Comparison of ENCODE assay signal across 8 cellular contexts in the genomic region with DNA sequence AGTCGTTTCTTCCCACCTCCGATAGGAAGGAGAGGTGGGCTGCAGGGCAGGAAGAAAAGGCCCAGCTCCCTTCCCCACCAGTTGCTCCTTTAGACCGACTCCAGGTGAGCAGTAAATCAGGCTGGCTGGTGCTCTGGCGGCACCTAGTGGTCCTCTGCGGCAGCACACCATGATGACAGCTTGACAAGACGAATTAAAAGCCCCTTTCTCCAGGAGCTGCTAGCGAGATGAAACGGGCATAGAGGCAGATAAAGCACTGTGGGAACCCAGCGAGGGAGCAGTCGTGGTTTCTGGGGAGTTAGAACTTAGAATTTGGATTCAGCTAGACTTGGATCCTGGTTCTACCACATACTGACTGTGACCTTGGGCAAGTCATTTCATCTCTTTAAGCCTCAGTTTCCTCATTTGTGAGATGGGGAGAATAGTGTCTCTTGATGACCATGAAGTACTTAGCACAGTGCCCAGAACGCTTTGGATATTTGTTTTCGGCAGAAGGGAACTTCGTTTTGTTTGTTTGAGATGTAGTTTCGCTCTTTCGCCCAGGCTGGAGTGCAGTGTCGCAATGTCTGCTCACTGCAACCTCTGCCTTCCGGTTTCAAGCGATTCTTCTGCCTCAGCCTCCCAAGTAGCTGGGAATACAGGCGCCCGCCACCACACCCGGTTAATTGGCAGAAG. TPM values are rescaled to one million over a fixed set of nuclear protein-coding genes. Genes with fewer than 3 reads are reported as not detected.
DNase-seq lines count a peak whose midpoint lies in the region; ATAC-seq and TF ChIP-seq lines count a peak whose summit lies in the region.

No MANE protein-coding gene starts in this region.

- H3K4me1 ChIP-seq in PC-3 (ENCODE audit: insufficient read depth, low read length): peaks cover 9% of the 10 kb centered on the region; the same call in 1 of the 2 replicates
- H3K4me1 ChIP-seq in esophagus muscularis mucosa: peaks cover 0 to 11% (median 3%) of the 10 kb centered on the region in 4 donors
- peaks cover 6 to 35% of the 10 kb centered on the region in 2 donors for H3K4me1 ChIP-seq in naive thymus-derived CD4-positive, alpha-beta T cell (ENCODE audit: control insufficient read depth in 2 of 2, insufficient read depth in 2 of 2, low read length in 2 of 2)

- H3K36me3 ChIP-seq in PC-3 (ENCODE audit: low read depth, low read length): no peaks in the 10 kb centered on the region
- no peaks in the 10 kb centered on the region for H3K36me3 ChIP-seq in esophagus muscularis mucosa
- no peaks in the 10 kb centered on the region for H3K36me3 ChIP-seq in naive thymus-derived CD4-positive, alpha-beta T cell (ENCODE audit: control insufficient read depth in 2 of 3, insufficient read depth in 3 of 3, low read length in 3 of 3)

- no peak overlapping the region for H3K27ac Mint-ChIP-seq in activated T-cell treated with anti-CD3 and anti-CD28 coated beads, Interleukin-2, amount 50 U/mL, for 24 hours
- peak overlapping the region in 8 of 9 donors; percentile 16 to 86 (median 70) for H3K27ac Mint-ChIP-seq in naive thymus-derived CD4-positive, alpha-beta T cell

- H3K79me2 ChIP-seq in PC-3 (ENCODE audit: low read length): no peaks in the 10 kb centered on the region

- peaks cover 44% of the 10 kb centered on the region for H3K4me1 Mint-ChIP-seq in activated T-cell treated with anti-CD3 and anti-CD28 coated beads, Interleukin-2, amount 50 U/mL, for 24 hours (ENCODE audit: low read depth)
- peaks cover 33 to 50% (median 49%) of the 10 kb centered on the region in 7 donors for H3K4me1 Mint-ChIP-seq in naive thymus-derived CD4-positive, alpha-beta T cell

- WGBS in esophagus muscularis mucosa: 23% methylated on average over 21 of the region's 21 CpGs

- H2AFZ ChIP-seq in PC-3 (ENCODE audit: low read length): peak overlapping the region; percentile 83

- no TSS peak for BruUV-seq in PC-3 (replicated peaks; lab: Mats Ljungman, UMichigan)

- POLR2A ChIA-PET in PC-3 (lab: Charles Lee; ENCODE audit: unreplicated experiment): no interaction called here
- POLR2A ChIA-PET in naive thymus-derived CD4-positive, alpha-beta T cell (lab: Charles Lee): interaction anchor here (0.8 to 2.4 kb wide), 10 partner anchors 21 to 193 kb away, joined by 3 to 20 read pairs (median 5); partner anchors contain the start of gene SMAP2

- H3K4me2 ChIP-seq in PC-3 (ENCODE audit: low read length): peak overlapping the region; percentile 80

- H3K9ac ChIP-seq in PC-3 (ENCODE audit: low read length): no peak overlapping the region

- H3K9me3 ChIP-seq in PC-3 (ENCODE audit: low read length) (no peaks in the 10 kb centered on the region), esophagus muscularis mucosa (no peaks in the 10 kb centered on the region)
- H3K9me3 ChIP-seq in naive thymus-derived CD4-positive, alpha-beta T cell (ENCODE audit: control insufficient read depth in 2 of 3, low read length in 3 of 3): no peaks in the 10 kb centered on the region

- TF ChIP-seq CTCF in PC-3 (conservative IDR thresholded peaks at IDR 0.05; ENCODE audit: low read depth, low read length) (peak; percentile 98), esophagus muscularis mucosa (IDR thresholded peaks at IDR 0.05) (peak in 2 of 3 experiments; percentile 93 to 96)

- DNase-seq in ELF-1 (ENCODE audit: low read depth, low spot score) (peak; percentile 97), Kasumi-1 (lab: John Stamatoyannopoulos, UW) (peak; percentile 72 to 78), PC-3 (peak; percentile 94), esophagus muscularis mucosa (ENCODE audit: extremely low spot score) (peak; percentile 94)
- peak; percentile 95 for DNase-seq in activated T-cell treated with anti-CD3 and anti-CD28 coated beads, Interleukin-2, amount 50 U/mL, for 24 hours
- peak; percentile 81 to 91 (median 87) for DNase-seq in naive thymus-derived CD4-positive, alpha-beta T cell
- peak; percentile 76 to 84 for DNase-seq in stimulated activated CD8-positive, alpha-beta memory T cell treated with anti-CD3 and anti-CD28 coated beads, Interleukin-7, amount 100 ng/mL, for 4 hours (ENCODE audit: low read depth in 2 of 2)

- no peaks in the 10 kb centered on the region for H4K20me1 ChIP-seq in PC-3 (ENCODE audit: low read length)

- H3K4me3 Mint-ChIP-seq in activated T-cell treated with anti-CD3 and anti-CD28 coated beads, Interleukin-2, amount 50 U/mL, for 24 hours: no peak overlapping the region
- H3K4me3 Mint-ChIP-seq in naive thymus-derived CD4-positive, alpha-beta T cell: peak overlapping the region; percentile 37 to 76 (median 57)

- intact Hi-C loops in PC-3 (cut with micrococcal nuclease): loop anchor here (1.0 to 2.0 kb wide), 3 partner anchors 65 to 254 kb away; no protein-coding TSS in a partner anchor
- intact Hi-C loops in esophagus muscularis mucosa (cut with DNase I): loop anchor here (1.0 kb wide), 1 partner anchor 195 kb away; no protein-coding TSS in a partner anchor
- intact Hi-C loops in naive thymus-derived CD4-positive, alpha-beta T cell (cut with micrococcal nuclease): loop anchor here (1.0 to 5.0 kb wide), 12 partner anchors 24 to 522 kb away; no protein-coding TSS in a partner anchor

- no peak for TF ChIP-seq POLR2A in esophagus muscularis mucosa (IDR thresholded peaks at IDR 0.05; ENCODE audit: low read depth)

- CTCF ChIA-PET in PC-3 (lab: Charles Lee): interaction anchor here (0.5 to 1.9 kb wide), 13 partner anchors 22 to 419 kb away, joined by 3 to 34 read pairs (median 6); partner anchors contain the start of gene COL9A2
- CTCF ChIA-PET in naive thymus-derived CD4-positive, alpha-beta T cell (lab: Charles Lee): interaction anchor here (0.8 to 10.2 kb wide), 36 partner anchors 9 to 304 kb away, joined by 3 to 152 read pairs (median 5); partner anchors contain the start of genes COL9A2 and SMAP2

- H3K27ac ChIP-seq in PC-3 (ENCODE audit: low read length) (no peak overlapping the region), esophagus muscularis mucosa (replicated peaks in 1 of 4) (no peak overlapping the region)
- no peak overlapping the region for H3K27ac ChIP-seq in naive thymus-derived CD4-positive, alpha-beta T cell (ENCODE audit: low read depth, low read length)

- no peaks in the 10 kb centered on the region for H3K27me3 ChIP-seq in PC-3 (ENCODE audit: low read length)
- peaks cover 0 to 8% (median 0%) of the 10 kb centered on the region in 4 donors for H3K27me3 ChIP-seq in esophagus muscularis mucosa
- H3K27me3 ChIP-seq in naive thymus-derived CD4-positive, alpha-beta T cell (ENCODE audit: control insufficient read depth in 2 of 2, insufficient read depth in 2 of 2, low read length in 2 of 2): no peaks in the 10 kb centered on the region

- no peaks in the 10 kb centered on the region for H3F3A ChIP-seq in PC-3 (ENCODE audit: low read length, unreplicated experiment)

- no peaks in the 10 kb centered on the region for H3K27me3 Mint-ChIP-seq in activated T-cell treated with anti-CD3 and anti-CD28 coated beads, Interleukin-2, amount 50 U/mL, for 24 hours
- H3K27me3 Mint-ChIP-seq in naive thymus-derived CD4-positive, alpha-beta T cell: no peaks in the 10 kb centered on the region

- no peaks in the 10 kb centered on the region for H3K9me2 ChIP-seq in PC-3 (replicated peaks; ENCODE audit: low read length)

- H3K9me3 Mint-ChIP-seq in activated T-cell treated with anti-CD3 and anti-CD28 coated beads, Interleukin-2, amount 50 U/mL, for 24 hours: no peaks in the 10 kb centered on the region
- peaks cover 0 to 8% (median 0%) of the 10 kb centered on the region in 11 donors for H3K9me3 Mint-ChIP-seq in naive thymus-derived CD4-positive, alpha-beta T cell

- ATAC-seq in PC-3 (peak; percentile 92), GM18868 (IDR thresholded peaks at IDR 0.05; ENCODE audit: unreplicated experiment) (no peak)
- ATAC-seq in naive thymus-derived CD4-positive, alpha-beta T cell: peak; percentile 99

- peak overlapping the region; percentile 53; the same call in 1 of the 2 replicates for H3K4me3 ChIP-seq in PC-3 (ENCODE audit: low read length)
- H3K4me3 ChIP-seq in esophagus muscularis mucosa: no peak overlapping the region
- H3K4me3 ChIP-seq in naive thymus-derived CD4-positive, alpha-beta T cell (ENCODE audit: low read length): no peak overlapping the region

- no peaks in the 10 kb centered on the region for H3K36me3 Mint-ChIP-seq in activated T-cell treated with anti-CD3 and anti-CD28 coated beads, Interleukin-2, amount 50 U/mL, for 24 hours (ENCODE audit: low read depth)
- H3K36me3 Mint-ChIP-seq in naive thymus-derived CD4-positive, alpha-beta T cell: peaks cover 0 to 2% (median 0%) of the 10 kb centered on the region in 5 donors

- TF ChIP-seq EP300 in esophagus muscularis mucosa (IDR thresholded peaks at IDR 0.05): no peak

RNA-seq across cellular contexts. Expression of gene COL9A2, which starts 21.8 kb away (rescaled TPM):
- total RNA-seq in PC-3 (2014; rRNA removed) (4.4 and 7.0 TPM in 2 replicates), esophagus muscularis mucosa (1 to 10 TPM; 1.2 to 2.5 (median 1.7) TPM)
- total RNA-seq in naive thymus-derived CD4-positive, alpha-beta T cell: 10 to 100 TPM in 1 of 5 experiments, 1 to 10 TPM in 3, under 1 TPM in 1; 0.97 to 14.6 (median 3.4) TPM
- under 1 TPM; 0.43 to 0.55 TPM for polyA plus RNA-seq in naive thymus-derived CD4-positive, alpha-beta T cell

RNA-seq across cellular contexts. Expression of gene SMAP2, which starts 34.6 kb away (rescaled TPM):
- 48.1 and 51.0 TPM in 2 replicates for total RNA-seq in PC-3 (2014; rRNA removed)
- 10 to 100 TPM; 20.7 to 39.3 (median 29.2) TPM for total RNA-seq in esophagus muscularis mucosa
- 100 to 1,000 TPM; 144 to 210 (median 187) TPM for total RNA-seq in naive thymus-derived CD4-positive, alpha-beta T cell
- polyA plus RNA-seq in naive thymus-derived CD4-positive, alpha-beta T cell: 100 to 1,000 TPM; 226 to 542 TPM
